ENCODE assay signal across 9 cellular contexts in the genomic region with DNA sequence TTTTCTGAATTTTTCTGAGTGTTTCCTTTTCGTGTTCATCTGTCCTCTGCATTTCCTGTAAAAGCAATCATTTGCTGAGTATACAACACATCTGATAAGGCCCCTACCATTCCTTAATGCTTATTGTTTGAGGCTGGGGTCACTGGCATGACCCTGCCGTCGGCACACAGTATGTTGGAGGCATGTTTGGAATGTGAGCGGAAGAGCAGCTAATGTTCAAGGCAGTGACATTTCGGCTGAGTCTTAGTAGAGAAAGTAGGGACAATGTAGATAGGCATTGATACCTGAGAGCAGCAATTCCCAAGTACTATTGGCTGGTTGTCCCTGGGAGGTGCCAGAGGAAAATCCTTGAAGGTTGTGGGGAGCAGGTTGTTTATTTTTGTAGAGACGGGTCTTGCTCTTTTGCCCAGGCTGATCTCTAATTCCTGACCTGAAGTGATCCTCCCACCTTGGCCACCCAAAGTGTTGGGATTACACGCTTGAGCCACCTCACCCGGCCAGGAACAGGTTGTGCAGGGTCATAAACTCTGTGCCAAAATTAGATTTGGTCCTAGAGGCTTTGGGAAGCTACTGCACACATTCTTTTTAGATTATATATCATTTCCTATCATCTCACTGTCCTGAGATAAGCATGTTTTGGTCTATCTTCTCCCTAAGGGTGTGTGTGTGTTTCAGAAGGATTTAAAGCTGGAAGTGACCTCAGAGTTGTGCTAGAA. TPM values are rescaled to one million over a fixed set of nuclear protein-coding genes. Genes with fewer than 3 reads are reported as not detected.
A peak's percentile ranks its signal among the peaks of the same experiment; 100 is the strongest.
DNase-seq lines count a peak whose midpoint lies in the region; ATAC-seq and TF ChIP-seq lines count a peak whose summit lies in the region.
"Had no signal": no experiment of that assay in that cellular context is flagged by ENCODE, and none has a peak within 500 bp of the region (broad histone marks: within the 10 kb centered on the region; RNA-seq: fewer than 3 reads in every experiment).

No MANE protein-coding gene starts in this region.

- peak overlapping the region; percentile 9 to 21 (median 18) for H3K4me3 Mint-ChIP-seq in nephron
- no peak overlapping the region for H3K4me3 Mint-ChIP-seq in activated T-cell treated with anti-CD3 and anti-CD28 coated beads, Interleukin-2, amount 50 U/mL, for 4 hours

- no peaks in the 10 kb centered on the region for H3K27me3 Mint-ChIP-seq in nephron (ENCODE audit: low read depth)
- H3K27me3 Mint-ChIP-seq in activated T-cell treated with anti-CD3 and anti-CD28 coated beads, Interleukin-2, amount 50 U/mL, for 4 hours (ENCODE audit: low read depth): no peaks in the 10 kb centered on the region

- H3K27me3 ChIP-seq in MM.1S (replicated peaks; ENCODE audit: insufficient read depth, low read length): no peaks in the 10 kb centered on the region

- peak; percentile 26 for ATAC-seq in SK-N-SH treated with all-trans-retinoic acid at 6 μM for 48 hours
- no peak for ATAC-seq in HG02973 (IDR thresholded peaks at IDR 0.05; ENCODE audit: unreplicated experiment)
- no peak for ATAC-seq in activated T-cell treated with anti-CD3 and anti-CD28 coated beads, Interleukin-2, amount 50 U/mL, for 4 hours

- H3K4me1 ChIP-seq in MM.1S (ENCODE audit: low read length): no peaks in the 10 kb centered on the region

- no peak overlapping the region for H2AFZ ChIP-seq in MM.1S (ENCODE audit: low read length)

- H3K27ac Mint-ChIP-seq in nephron: peak overlapping the region; percentile 68 to 91 (median 74)

- no peaks in the 10 kb centered on the region for H3K9me2 ChIP-seq in MM.1S (replicated peaks; ENCODE audit: insufficient read depth, low read length)

- H3K4me2 ChIP-seq in MM.1S (ENCODE audit: low read depth, low read length): no peak overlapping the region

- H3K4me1 Mint-ChIP-seq in nephron: peaks cover 15% of the 10 kb centered on the region
- H3K4me1 Mint-ChIP-seq in activated T-cell treated with anti-CD3 and anti-CD28 coated beads, Interleukin-2, amount 50 U/mL, for 4 hours (ENCODE audit: low read depth): peaks cover 14% of the 10 kb centered on the region

- H3K36me3 ChIP-seq in MM.1S (replicated peaks; ENCODE audit: insufficient read depth, low read length): no peaks in the 10 kb centered on the region

- peaks cover 13% of the 10 kb centered on the region for H3K36me3 Mint-ChIP-seq in nephron (ENCODE audit: low read depth)
- H3K36me3 Mint-ChIP-seq in activated T-cell treated with anti-CD3 and anti-CD28 coated beads, Interleukin-2, amount 50 U/mL, for 4 hours (ENCODE audit: insufficient read depth): peaks cover 8% of the 10 kb centered on the region

- H3K27ac ChIP-seq in MM.1S (ENCODE audit: low read length): no peak overlapping the region

- H3F3A ChIP-seq in MM.1S (ENCODE audit: insufficient read depth, low read length): no peaks in the 10 kb centered on the region

- peaks cover 95% of the 10 kb centered on the region for H3K79me2 ChIP-seq in MM.1S (ENCODE audit: low read length)

- 0 out of 2 replicates have a peak, but pooled peaks cover 3% of the 10 kb centered on the region for H4K20me1 ChIP-seq in MM.1S (ENCODE audit: insufficient read depth, low read length)

- no peaks in the 10 kb centered on the region for H3K9me3 Mint-ChIP-seq in nephron
- no peaks in the 10 kb centered on the region for H3K9me3 Mint-ChIP-seq in activated T-cell treated with anti-CD3 and anti-CD28 coated beads, Interleukin-2, amount 50 U/mL, for 4 hours

- DNase-seq in EH (ENCODE audit: low read depth): peak; percentile 84
- peak; percentile 41 for DNase-seq in fibroblast of villous mesenchyme (ENCODE audit: low read depth)
- no peak for DNase-seq in MM.1S
- no peak for DNase-seq in activated T-cell treated with anti-CD3 and anti-CD28 coated beads, Interleukin-2, amount 50 U/mL, for 4 hours
- DNase-seq in NCI-H446 (lab: John Stamatoyannopoulos, UW): no peak
- DNase-seq: aorta had no signal

- H3K9ac ChIP-seq in MM.1S (ENCODE audit: low read length): no peak overlapping the region

- no peaks in the 10 kb centered on the region for H3K9me3 ChIP-seq in MM.1S (replicated peaks; ENCODE audit: insufficient read depth, low read length)

- H3K4me3 ChIP-seq in fibroblast of villous mesenchyme (ENCODE audit: low read depth, low read length) (no peak overlapping the region), MM.1S (ENCODE audit: low read length) (no peak overlapping the region)

- peak; percentile 18 for TF ChIP-seq CTCF in fibroblast of villous mesenchyme (IDR thresholded peaks at IDR 0.05; ENCODE audit: insufficient read depth, low read depth, low read length)
- TF ChIP-seq CTCF in nephron (IDR thresholded peaks at IDR 0.05; ENCODE audit: unreplicated experiment in 3 of 3): no peak
- TF ChIP-seq CTCF in MM.1S (IDR thresholded peaks at IDR 0.05; ENCODE audit: low read length): no peak

TF ChIP-seq in SK-N-SH treated with all-trans-retinoic acid at 6 μM for 48 hours, 23 proteins besides CTCF, POLR2A, EP300 and RAD21 (continues in another document):
- TF ChIP-seq, protein P1, sequence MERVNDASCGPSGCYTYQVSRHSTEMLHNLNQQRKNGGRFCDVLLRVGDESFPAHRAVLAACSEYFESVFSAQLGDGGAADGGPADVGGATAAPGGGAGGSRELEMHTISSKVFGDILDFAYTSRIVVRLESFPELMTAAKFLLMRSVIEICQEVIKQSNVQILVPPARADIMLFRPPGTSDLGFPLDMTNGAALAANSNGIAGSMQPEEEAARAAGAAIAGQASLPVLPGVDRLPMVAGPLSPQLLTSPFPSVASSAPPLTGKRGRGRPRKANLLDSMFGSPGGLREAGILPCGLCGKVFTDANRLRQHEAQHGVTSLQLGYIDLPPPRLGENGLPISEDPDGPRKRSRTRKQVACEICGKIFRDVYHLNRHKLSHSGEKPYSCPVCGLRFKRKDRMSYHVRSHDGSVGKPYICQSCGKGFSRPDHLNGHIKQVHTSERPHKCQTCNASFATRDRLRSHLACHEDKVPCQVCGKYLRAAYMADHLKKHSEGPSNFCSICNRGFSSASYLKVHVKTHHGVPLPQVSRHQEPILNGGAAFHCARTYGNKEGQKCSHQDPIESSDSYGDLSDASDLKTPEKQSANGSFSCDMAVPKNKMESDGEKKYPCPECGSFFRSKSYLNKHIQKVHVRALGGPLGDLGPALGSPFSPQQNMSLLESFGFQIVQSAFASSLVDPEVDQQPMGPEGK (CRISPR knock-in tag; IDR thresholded peaks at IDR 0.05; ENCODE audit: borderline replicate concordance): no peak
- TF ChIP-seq, protein P2, sequence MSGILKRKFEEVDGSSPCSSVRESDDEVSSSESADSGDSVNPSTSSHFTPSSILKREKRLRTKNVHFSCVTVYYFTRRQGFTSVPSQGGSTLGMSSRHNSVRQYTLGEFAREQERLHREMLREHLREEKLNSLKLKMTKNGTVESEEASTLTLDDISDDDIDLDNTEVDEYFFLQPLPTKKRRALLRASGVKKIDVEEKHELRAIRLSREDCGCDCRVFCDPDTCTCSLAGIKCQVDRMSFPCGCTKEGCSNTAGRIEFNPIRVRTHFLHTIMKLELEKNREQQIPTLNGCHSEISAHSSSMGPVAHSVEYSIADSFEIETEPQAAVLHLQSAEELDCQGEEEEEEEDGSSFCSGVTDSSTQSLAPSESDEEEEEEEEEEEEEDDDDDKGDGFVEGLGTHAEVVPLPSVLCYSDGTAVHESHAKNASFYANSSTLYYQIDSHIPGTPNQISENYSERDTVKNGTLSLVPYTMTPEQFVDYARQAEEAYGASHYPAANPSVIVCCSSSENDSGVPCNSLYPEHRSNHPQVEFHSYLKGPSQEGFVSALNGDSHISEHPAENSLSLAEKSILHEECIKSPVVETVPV (CRISPR knock-in tag; IDR thresholded peaks at IDR 0.05): no peak
- TF ChIP-seq ARNTL (CRISPR knock-in tag; IDR thresholded peaks at IDR 0.05; ENCODE audit: borderline replicate concordance, low read depth) (no peak), BACH2 (CRISPR knock-in tag; IDR thresholded peaks at IDR 0.05; ENCODE audit: borderline replicate concordance) (no peak), OSR1 (CRISPR knock-in tag; IDR thresholded peaks at IDR 0.05) (no peak), ZNF70 (CRISPR knock-in tag; IDR thresholded peaks at IDR 0.05) (no peak), GLIS3 (CRISPR knock-in tag; IDR thresholded peaks at IDR 0.05) (no peak), ZNF8 (CRISPR knock-in tag; IDR thresholded peaks at IDR 0.05) (no peak)
- TF ChIP-seq, protein P3, sequence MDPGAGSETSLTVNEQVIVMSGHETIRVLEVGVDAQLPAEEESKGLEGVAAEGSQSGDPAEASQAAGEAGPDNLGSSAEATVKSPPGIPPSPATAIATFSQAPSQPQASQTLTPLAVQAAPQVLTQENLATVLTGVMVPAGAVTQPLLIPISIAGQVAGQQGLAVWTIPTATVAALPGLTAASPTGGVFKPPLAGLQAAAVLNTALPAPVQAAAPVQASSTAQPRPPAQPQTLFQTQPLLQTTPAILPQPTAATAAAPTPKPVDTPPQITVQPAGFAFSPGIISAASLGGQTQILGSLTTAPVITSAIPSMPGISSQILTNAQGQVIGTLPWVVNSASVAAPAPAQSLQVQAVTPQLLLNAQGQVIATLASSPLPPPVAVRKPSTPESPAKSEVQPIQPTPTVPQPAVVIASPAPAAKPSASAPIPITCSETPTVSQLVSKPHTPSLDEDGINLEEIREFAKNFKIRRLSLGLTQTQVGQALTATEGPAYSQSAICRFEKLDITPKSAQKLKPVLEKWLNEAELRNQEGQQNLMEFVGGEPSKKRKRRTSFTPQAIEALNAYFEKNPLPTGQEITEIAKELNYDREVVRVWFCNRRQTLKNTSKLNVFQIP (CRISPR knock-in tag; IDR thresholded peaks at IDR 0.05; ENCODE audit: borderline replicate concordance, low read depth): no peak

RNA-seq across cellular contexts. Expression of a gene that starts 13.5 kb away (rescaled TPM):
- total RNA-seq in fibroblast of villous mesenchyme: 20.7 and 25.4 TPM in 2 replicates
- 10 to 100 TPM; 34.9 to 44.8 (median 42.2) TPM for total RNA-seq in activated T-cell treated with anti-CD3 and anti-CD28 coated beads, Interleukin-2, amount 50 U/mL, for 4 hours

Comparison
In these comparisons a context has a peak if more than half of its experiments do, and no peak if none do; other contexts are left out.
1. DNase-seq: peak in EH (single experiment) and fibroblast of villous mesenchyme (single experiment); none in MM.1S (single experiment), activated T-cell treated with anti-CD3 and anti-CD28 coated beads, Interleukin-2, amount 50 U/mL, for 4 hours (single experiment) and NCI-H446 (0 of 2).